8 cellular contexts compared by ENCODE assay signal in the genomic region with DNA sequence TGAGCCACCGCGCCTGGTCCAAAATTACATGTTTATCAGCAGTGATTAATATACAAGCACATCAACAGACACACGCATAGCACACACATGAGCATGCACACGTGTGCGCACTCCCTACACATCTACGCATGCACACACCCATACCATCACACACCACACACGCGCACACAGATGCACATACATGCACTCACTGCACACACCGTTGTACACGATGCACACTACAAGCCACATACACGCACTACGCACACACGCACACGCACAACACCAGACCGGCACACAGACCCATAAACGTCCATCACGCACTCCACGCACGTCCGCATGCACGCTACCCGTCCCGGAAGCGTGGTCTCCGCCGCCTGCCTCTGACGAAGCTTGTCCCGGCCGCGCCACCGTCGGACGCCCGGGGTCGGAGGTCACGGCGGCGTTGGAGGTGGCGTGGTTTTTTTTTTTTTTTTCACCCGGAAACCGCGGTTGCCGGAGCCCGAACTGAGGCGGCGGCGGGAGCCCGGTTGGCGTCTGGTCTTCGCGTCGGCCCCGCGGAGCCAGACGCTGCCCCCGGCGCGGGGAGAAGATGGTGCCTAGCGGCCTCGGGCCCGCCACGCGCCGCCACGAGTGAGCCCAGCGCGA. TPM values are rescaled to one million over a fixed set of nuclear protein-coding genes. Genes with fewer than 3 reads are reported as not detected.
A peak's percentile ranks its signal among the peaks of the same experiment; 100 is the strongest.
DNase-seq lines count a peak whose midpoint lies in the region; ATAC-seq and TF ChIP-seq lines count a peak whose summit lies in the region.

A gene with protein sequence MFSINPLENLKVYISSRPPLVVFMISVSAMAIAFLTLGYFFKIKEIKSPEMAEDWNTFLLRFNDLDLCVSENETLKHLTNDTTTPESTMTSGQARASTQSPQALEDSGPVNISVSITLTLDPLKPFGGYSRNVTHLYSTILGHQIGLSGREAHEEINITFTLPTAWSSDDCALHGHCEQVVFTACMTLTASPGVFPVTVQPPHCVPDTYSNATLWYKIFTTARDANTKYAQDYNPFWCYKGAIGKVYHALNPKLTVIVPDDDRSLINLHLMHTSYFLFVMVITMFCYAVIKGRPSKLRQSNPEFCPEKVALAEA (plus strand): TSS at position 457 of the 627 bp plus-strand sequence. CDS start 20,641 bp downstream, outside the sequence.

- TF ChIP-seq CTCF in GM06990 (IDR thresholded peaks at IDR 0.05; ENCODE audit: insufficient read depth, low read length, poor library complexity, severe bottlenecking) (no peak), HFF-Myc (IDR thresholded peaks at IDR 0.05; ENCODE audit: low read depth, low read length, missing control alignments) (no peak), NB4 (IDR thresholded peaks at IDR 0.05; ENCODE audit: low read depth, low read length) (no peak), omental fat pad (IDR thresholded peaks at IDR 0.05) (no peak)

- H3K4me3 Mint-ChIP-seq in activated naive CD8-positive, alpha-beta T cell: peak within 1 kb of the TSS; percentile 98

- no peaks in the 10 kb centered on the region for H3K27me3 ChIP-seq in GM06990 (replicated peaks; ENCODE audit: control insufficient read depth, insufficient read depth, low read length)

- H3K9me3 Mint-ChIP-seq in activated naive CD8-positive, alpha-beta T cell (ENCODE audit: low read depth): no peaks in the 10 kb centered on the region

- ATAC-seq in omental fat pad (ENCODE audit: low FRiP score): peak; percentile 95

- peak within 1 kb of the TSS; percentile 97 for H3K27ac Mint-ChIP-seq in activated naive CD8-positive, alpha-beta T cell

- DNase-seq in GM06990 (ENCODE audit: extremely low read depth, insufficient read length) (peak; percentile 96), HFF-Myc (ENCODE audit: extremely low read depth, low read depth) (peak; percentile 60), NB4 (ENCODE audit: low read depth) (peak; percentile 98), SKM-1 treated with dmso at 0.1 percent for 144 hours (lab: John Stamatoyannopoulos, UW; ENCODE audit: unreplicated experiment) (peak; percentile 86), glomerular endothelial cell (ENCODE audit: extremely low read depth, low read depth, low spot score) (no peak), omental fat pad (ENCODE audit: low spot score) (peak; percentile 71)

- peak within 1 kb of the TSS; percentile 41 for H3K27ac ChIP-seq in temporal lobe (ENCODE audit: low read depth, low read length)

- no peaks in the 10 kb centered on the region for H3K27me3 Mint-ChIP-seq in activated naive CD8-positive, alpha-beta T cell

- TF ChIP-seq POLR2A in NB4 (IDR thresholded peaks at IDR 0.05; ENCODE audit: extremely low read depth, insufficient read length): peak; percentile 98

- H3K4me1 Mint-ChIP-seq in activated naive CD8-positive, alpha-beta T cell (ENCODE audit: low read depth): peaks cover 40% of the 10 kb centered on the region

- H3K4me3 ChIP-seq in GM06990 (replicated peaks; ENCODE audit: low read depth, low read length) (peak within 1 kb of the TSS; percentile 99), HFF-Myc (replicated peaks; ENCODE audit: low read depth, low read length) (peak within 1 kb of the TSS; percentile 95), NB4 (ENCODE audit: low read depth, low read length) (peak within 1 kb of the TSS; percentile 99)

- no peaks in the 10 kb centered on the region; the same call in 1 of the 2 replicates for H3K36me3 ChIP-seq in GM06990 (ENCODE audit: control insufficient read depth, insufficient read depth, low read length)

- H3K36me3 Mint-ChIP-seq in activated naive CD8-positive, alpha-beta T cell: peaks cover 9% of the 10 kb centered on the region

RNA-seq across cellular contexts. Expression of the gene that starts here (rescaled TPM):
- total RNA-seq in glomerular endothelial cell (107 and 117 TPM in 2 replicates), omental fat pad (100 to 1,000 TPM in 3 of 4 donors, 10 to 100 TPM in 1; 98.1 to 111 (median 108) TPM), temporal lobe (36.6 TPM)
